19 cellular contexts compared by ENCODE assay signal in the genomic region with DNA sequence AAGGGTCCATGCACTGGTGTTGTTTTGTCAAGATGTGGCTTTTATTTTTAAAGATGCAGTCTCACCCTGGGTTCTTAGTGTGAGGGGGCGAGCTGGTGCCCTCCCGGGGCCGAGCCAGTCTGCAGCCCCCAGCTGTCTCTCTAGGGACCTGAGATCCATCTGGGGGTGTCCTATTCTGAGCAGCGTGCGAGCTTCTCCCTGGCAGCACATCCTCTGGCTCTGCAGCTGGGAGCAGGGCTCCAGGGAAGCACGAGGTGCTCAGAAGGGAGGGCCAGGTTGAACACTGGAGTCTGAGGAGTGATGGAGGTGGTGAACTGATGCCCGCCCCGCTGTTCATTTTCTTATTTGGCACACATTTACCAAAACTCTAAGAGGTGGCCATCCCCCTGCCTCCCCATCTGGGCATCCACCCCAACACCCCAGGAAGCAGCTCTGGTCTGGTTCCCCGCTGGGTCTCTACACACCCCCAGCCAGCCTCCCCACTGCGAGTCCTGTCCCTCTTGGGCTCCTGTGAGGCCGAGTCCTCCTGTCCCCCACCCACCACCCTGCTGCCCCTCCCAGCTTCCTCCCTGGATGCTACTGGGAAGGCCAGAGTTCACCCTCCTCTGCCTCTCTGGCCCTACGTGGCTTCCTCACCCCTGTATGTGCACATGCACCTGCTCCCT.
DNase-seq lines count a peak whose midpoint lies in the region; ATAC-seq and TF ChIP-seq lines count a peak whose summit lies in the region.
"Had no signal": no experiment of that assay in that cellular context is flagged by ENCODE, and none has a peak within 500 bp of the region (broad histone marks: within the 10 kb centered on the region; RNA-seq: fewer than 3 reads in every experiment).

No MANE protein-coding gene starts in this region.

- TF ChIP-seq CTCF in A673 (conservative IDR thresholded peaks at IDR 0.05; ENCODE audit: low read depth, low read length) (no peak), chondrocyte (IDR thresholded peaks at IDR 0.05) (no peak), osteocyte (IDR thresholded peaks at IDR 0.05) (no peak), GM20000 (IDR thresholded peaks at IDR 0.05; ENCODE audit: extremely low read depth, missing control alignments) (no peak)

- H3K4me3 Mint-ChIP-seq in chondrocyte (ENCODE audit: unreplicated experiment) (no peak overlapping the region), osteocyte (ENCODE audit: unreplicated experiment) (no peak overlapping the region)
- H3K4me3 Mint-ChIP-seq: CD4-positive, alpha-beta T cell; IgD-negative memory B cell had no signal

- H3K27ac Mint-ChIP-seq in chondrocyte (ENCODE audit: unreplicated experiment) (no peak overlapping the region), osteocyte (ENCODE audit: unreplicated experiment) (no peak overlapping the region)
- H3K27ac Mint-ChIP-seq: CD4-positive, alpha-beta T cell; IgD-negative memory B cell had no signal

- DNase-seq in NCI-H524 (lab: John Stamatoyannopoulos, UW) (peak; percentile 13 to 57), NCI-H524 treated with DMSO at 0.1 percent for 48 hours (lab: John Stamatoyannopoulos, UW) (no peak), A673 (ENCODE audit: low spot score) (peak; percentile 83), chondrocyte (ENCODE audit: low spot score) (peak; percentile 76), osteocyte (ENCODE audit: extremely low spot score, unreplicated experiment) (peak; percentile 75), SKM-1 treated with dmso at 0.1 percent for 144 hours (lab: John Stamatoyannopoulos, UW; ENCODE audit: unreplicated experiment) (no peak), GM20000 (ENCODE audit: low spot score) (no peak)
- DNase-seq: 8988T, NCI-H1048, NCI-H1417, NCI-H1694 treated with DMSO at 0.1 percent for 48 hours, NCI-H2081 treated with DMSO at 0.1 percent for 48 hours, PC-9, SHP77 had no signal

- intact Hi-C loops in A673 (cut with micrococcal nuclease; ENCODE audit: unreplicated experiment): loop anchor here (5.0 kb wide), 4 partner anchors 176 to 761 kb away; no protein-coding TSS in a partner anchor

- no peaks in the 10 kb centered on the region for H3K27me3 ChIP-seq in A673 (replicated peaks; ENCODE audit: insufficient read depth, low read depth, low read length, poor library complexity)

- H3K27me3 Mint-ChIP-seq in chondrocyte (ENCODE audit: low read depth) (peaks cover 29% of the 10 kb centered on the region), osteocyte (ENCODE audit: unreplicated experiment) (peaks cover 2% of the 10 kb centered on the region)
- H3K27me3 Mint-ChIP-seq: IgD-negative memory B cell had no signal

- BruUV-seq in A673 (replicated peaks; lab: Mats Ljungman, UMichigan): no TSS peak

- no peaks in the 10 kb centered on the region for H3K36me3 ChIP-seq in A673 (ENCODE audit: insufficient read depth, low read length, poor library complexity, severe bottlenecking)

- no peaks in the 10 kb centered on the region for H3K36me3 Mint-ChIP-seq in chondrocyte (ENCODE audit: low read depth)
- no peaks in the 10 kb centered on the region for H3K36me3 Mint-ChIP-seq in osteocyte (ENCODE audit: unreplicated experiment)
- H3K36me3 Mint-ChIP-seq: IgD-negative memory B cell had no signal

- H3K9me3 Mint-ChIP-seq in chondrocyte (ENCODE audit: low read depth): no peaks in the 10 kb centered on the region
- peaks cover 5% of the 10 kb centered on the region for H3K9me3 Mint-ChIP-seq in osteocyte (ENCODE audit: unreplicated experiment)

- no peaks in the 10 kb centered on the region for H3K4me1 Mint-ChIP-seq in chondrocyte (ENCODE audit: low read depth)
- no peaks in the 10 kb centered on the region for H3K4me1 Mint-ChIP-seq in osteocyte (ENCODE audit: unreplicated experiment)
- H3K4me1 Mint-ChIP-seq: IgD-negative memory B cell had no signal

- POLR2A ChIA-PET in A673 (lab: Charles Lee; ENCODE audit: low non-redundant PET): no interaction called here

- peaks cover 7% of the 10 kb centered on the region for H3K9me3 ChIP-seq in A673 (ENCODE audit: low read depth, low read length, poor library complexity, severe bottlenecking)

- H3K4me1 ChIP-seq in A673 (ENCODE audit: insufficient read depth, low read length, poor library complexity, severe bottlenecking): peaks cover 50% of the 10 kb centered on the region

- ATAC-seq in GM18520 (IDR thresholded peaks at IDR 0.05; ENCODE audit: unreplicated experiment): no peak
- ATAC-seq: HCT116 had no signal

- H3K4me3 ChIP-seq in A673 (ENCODE audit: low read depth, low read length, poor library complexity, severe bottlenecking): no peak overlapping the region
- H3K4me3 ChIP-seq: PC-9 had no signal

- peak overlapping the region; percentile 99 for H3K27ac ChIP-seq in A673 (ENCODE audit: low read depth, low read length, poor library complexity, severe bottlenecking)
- H3K27ac ChIP-seq: KMS-11, PC-9 had no signal

- CTCF ChIA-PET in A673 (lab: Charles Lee): no interaction called here

Comparison
In these comparisons a context has a peak if more than half of its experiments do, and no peak if none do; other contexts are left out.
1. DNase-seq: peak in NCI-H524 (2 of 2), A673 (single experiment), chondrocyte (single experiment) and osteocyte (single experiment); none in NCI-H524 treated with DMSO at 0.1 percent for 48 hours (single experiment), SKM-1 treated with dmso at 0.1 percent for 144 hours (single experiment) and GM20000 (single experiment).